Comparison of ENCODE assay signal across 1 cellular context in the genomic region with DNA sequence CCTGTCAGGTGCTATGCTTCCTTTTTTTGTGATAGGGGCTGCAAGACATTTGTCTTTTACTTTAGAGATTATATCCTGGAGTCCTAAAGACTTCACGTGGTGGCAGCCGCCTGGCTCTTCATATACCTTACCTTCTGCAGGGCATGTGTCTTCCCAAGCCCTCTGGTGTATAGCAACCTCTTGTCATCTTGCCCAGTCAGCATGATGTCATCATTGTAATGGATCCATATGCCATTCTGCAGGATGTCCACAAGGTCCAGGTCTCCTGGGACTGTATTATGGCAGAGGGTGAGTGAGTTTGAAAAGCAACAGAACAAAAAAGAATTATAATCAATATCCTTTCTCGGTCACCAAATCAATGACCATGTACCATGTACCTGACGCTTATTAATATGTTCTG.
TF ChIP-seq lines count a peak whose summit lies in the region.

No MANE protein-coding gene starts in this region.

TF ChIP-seq in HEK293, 187 proteins besides CTCF, POLR2A, EP300 and RAD21:
- TF ChIP-seq, protein P1, sequence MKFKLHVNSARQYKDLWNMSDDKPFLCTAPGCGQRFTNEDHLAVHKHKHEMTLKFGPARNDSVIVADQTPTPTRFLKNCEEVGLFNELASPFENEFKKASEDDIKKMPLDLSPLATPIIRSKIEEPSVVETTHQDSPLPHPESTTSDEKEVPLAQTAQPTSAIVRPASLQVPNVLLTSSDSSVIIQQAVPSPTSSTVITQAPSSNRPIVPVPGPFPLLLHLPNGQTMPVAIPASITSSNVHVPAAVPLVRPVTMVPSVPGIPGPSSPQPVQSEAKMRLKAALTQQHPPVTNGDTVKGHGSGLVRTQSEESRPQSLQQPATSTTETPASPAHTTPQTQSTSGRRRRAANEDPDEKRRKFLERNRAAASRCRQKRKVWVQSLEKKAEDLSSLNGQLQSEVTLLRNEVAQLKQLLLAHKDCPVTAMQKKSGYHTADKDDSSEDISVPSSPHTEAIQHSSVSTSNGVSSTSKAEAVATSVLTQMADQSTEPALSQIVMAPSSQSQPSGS (tag by site-specific recombination; IDR thresholded peaks at IDR 0.05; ENCODE audit: low read depth), result peak; percentile 67
- TF ChIP-seq KLF16 (tag by site-specific recombination; IDR thresholded peaks at IDR 0.05) (no peak), ZNF629 (tag by site-specific recombination; IDR thresholded peaks at IDR 0.05) (peak; percentile 65), ZNF654 (tag by site-specific recombination; IDR thresholded peaks at IDR 0.05; ENCODE audit: low read depth) (no peak), SCRT2 (tag by site-specific recombination; IDR thresholded peaks at IDR 0.05) (no peak), TRIM28 (IDR thresholded peaks at IDR 0.05; ENCODE audit: borderline replicate concordance, low read length) (no peak), ZBTB21 (tag by site-specific recombination; IDR thresholded peaks at IDR 0.05) (peak; percentile 51; the same call in 1 of the 2 replicates)
TF ChIP-seq in HEK293: peak in this region for 3.
